ENCODE assay signal across 2 cellular contexts in genomic region chr12:62701492-62701891, GRCh38.
TF ChIP-seq lines count a peak whose summit lies in the region.

No MANE protein-coding gene starts in this region.

TF ChIP-seq in SK-N-SH treated with all-trans-retinoic acid at 6 μM for 48 hours, 23 proteins besides CTCF, POLR2A, EP300 and RAD21 (continued from another document):
- TF ChIP-seq CREB5 (CRISPR knock-in tag; IDR thresholded peaks at IDR 0.05; ENCODE audit: low read depth), result no peak

TF ChIP-seq in HCT116, 20 proteins besides CTCF, POLR2A, EP300 and RAD21 (continued from another document):
- TF ChIP-seq REST (IDR thresholded peaks at IDR 0.05; ENCODE audit: low read depth) (no peak), SRF (IDR thresholded peaks at IDR 0.05; ENCODE audit: low read depth) (no peak), TCF7L2 (IDR thresholded peaks at IDR 0.05; ENCODE audit: borderline replicate concordance, extremely low read depth, insufficient read depth, insufficient read length) (no peak), CBX3 (IDR thresholded peaks at IDR 0.05; ENCODE audit: low read depth) (no peak), SP1 (IDR thresholded peaks at IDR 0.05; ENCODE audit: low read depth) (no peak), POLR2AphosphoS5 (IDR thresholded peaks at IDR 0.05; ENCODE audit: low read depth, low read length) (no peak), EZH2phosphoT487 (IDR thresholded peaks at IDR 0.05; ENCODE audit: borderline replicate concordance) (no peak)
